18 cellular contexts compared by ENCODE assay signal in genomic region chr6:88512951-88513350, GRCh38.
"Had no signal": no experiment of that assay in that cellular context is flagged by ENCODE, and none has a peak within 500 bp of the region (broad histone marks: within the 10 kb centered on the region; RNA-seq: fewer than 3 reads in every experiment).

No MANE protein-coding gene starts in this region.

- ATAC-seq: left ventricle myocardium superior; natural killer cell treated with Interleukin-12 subunit alpha and Interleukin-12 subunit beta and Interleukin-15 and Interleukin-18, amount 100 ng/mL, for 72 hours had no signal

- FAIRE-seq: keratinocyte, TTC549 had no signal

- H3K27me3 ChIP-seq: right atrium auricular region, transverse colon, vagina had no signal

- H3K27ac ChIP-seq: right atrium auricular region, transverse colon, vagina had no signal

- H3K4me1 ChIP-seq: right atrium auricular region, transverse colon, vagina had no signal

- H3K4me3 ChIP-seq: right atrium auricular region, smooth muscle cell, transverse colon, vagina had no signal

- DNase-seq: activated B cell treated with CpG ODN at 0.5 μM for 24 hours; activated CD4-positive, alpha-beta T cell treated with anti-CD3 and anti-CD28 coated beads, Interleukin-2, amount 10 ng/mL, durations not matched to agents 7 days and 5 days; activated CD8-positive, alpha-beta memory T cell treated with anti-CD3 and anti-CD28 coated beads for 24 hours; activated naive CD8-positive, alpha-beta T cell treated with anti-CD3 and anti-CD28 coated beads for 36 hours; hippocampal formation; left ventricle myocardium superior; mesenchymal stem cell; nucleus accumbens; stimulated activated CD4-positive, alpha-beta T cell treated with anti-CD3 and anti-CD28 coated beads, Interleukin-4, amount 100 ng/mL, for 4 hours; stimulated activated CD8-positive, alpha-beta memory T cell treated with anti-CD3 and anti-CD28 coated beads, Interleukin-4, amount 100 ng/mL, for 48 hours; stimulated activated naive CD4-positive, alpha-beta T cell treated with Interleukin-2 at 50 U/mL for 16 hours; transverse colon had no signal

- H3K36me3 ChIP-seq: right atrium auricular region, transverse colon, vagina had no signal
